ENCODE assay signal across 24 cellular contexts in genomic region chr3:191236635-191237034, GRCh38. TPM values are rescaled to one million over a fixed set of nuclear protein-coding genes. Genes with fewer than 3 reads are reported as not detected.
DNase-seq lines count a peak whose midpoint lies in the region; ATAC-seq, FAIRE-seq and TF ChIP-seq lines count a peak whose summit lies in the region.
"Had no signal": no experiment of that assay in that cellular context is flagged by ENCODE, and none has a peak within 500 bp of the region (broad histone marks: within the 10 kb centered on the region; RNA-seq: fewer than 3 reads in every experiment).

No MANE protein-coding gene starts in this region.

- H2BK120ac ChIP-seq in IMR-90 (ENCODE audit: low read depth, low read length) = peak overlapping the region; percentile 99

- CTCF ChIA-PET in AG04449 (lab: Yijun Ruan, JAX) = no interaction called here
- CTCF ChIA-PET in IMR-90 (lab: Yijun Ruan, JAX) = interaction anchor here (1.0 kb wide), 1 partner anchor 536 kb away, joined by 3 read pairs; no protein-coding TSS in a partner anchor
- CTCF ChIA-PET in GM12878 (lab: Yijun Ruan, JAX) = interaction anchor here (0.7 to 1.7 kb wide), 4 partner anchors 12 to 114 kb away, joined by 3 to 5 read pairs (median 3); no protein-coding TSS in a partner anchor
- CTCF ChIA-PET in CD4-positive, alpha-beta memory T cell (lab: Charles Lee; ENCODE audit: partially characterized antibody) = no interaction called here

- H3K23ac ChIP-seq in IMR-90 (ENCODE audit: low read depth, low read length) = peak overlapping the region; percentile 95

- H3K18ac ChIP-seq in IMR-90 (ENCODE audit: low read depth, low read length) = peak overlapping the region; percentile 100

- peak overlapping the region; percentile 84 for H2AK9ac ChIP-seq in IMR-90 (replicated peaks; ENCODE audit: low read depth, low read length, poor library complexity)

- RAD21 ChIA-PET in GM12878 (lab: Charles Lee; ENCODE audit: unreplicated experiment) = interaction anchor here (1.0 kb wide), 1 partner anchor 125 kb away, joined by 3 read pairs; no protein-coding TSS in a partner anchor

- H2AK5ac ChIP-seq in IMR-90 (ENCODE audit: low read depth, low read length) = peak overlapping the region; percentile 98

- H2BK5ac ChIP-seq in IMR-90 (ENCODE audit: low read depth, low read length, poor library complexity, severe bottlenecking) = peak overlapping the region; percentile 100

- H4K8ac ChIP-seq in IMR-90 (ENCODE audit: low read depth in 2 of 2, low read length in 2 of 2) = peak overlapping the region; percentile 64 to 99

- H2BK15ac ChIP-seq in IMR-90 (ENCODE audit: low read depth, low read length) = peak overlapping the region; percentile 95

- ATAC-seq in IMR-90 (ENCODE audit: low read depth) (peak; percentile 26), GM12878 (no peak), left colon (no peak), Right ventricle myocardium inferior (no peak)
- ATAC-seq: activated CD4-positive, CD25-positive, alpha-beta regulatory T cell treated with anti-CD3 and anti-CD28 coated beads, Interleukin-2, amount 50 U/mL, for 24 hours; T-helper 17 cell had no signal

- no TSS peak for BruUV-seq in IMR-90 (replicated peaks; lab: Mats Ljungman, UMichigan)
- BruUV-seq in GM12878 (replicated peaks; lab: Mats Ljungman, UMichigan) = no TSS peak

- peaks cover 8% of the 10 kb centered on the region for H3K9me1 ChIP-seq in IMR-90 (ENCODE audit: insufficient read depth, low read length)

- peaks cover 0 to 17% of the 10 kb centered on the region in 2 experiments; a peak in 1 of 4 replicates for H3K79me1 ChIP-seq in IMR-90 (ENCODE audit: low read depth in 1 of 2, low read length in 2 of 2)

- FAIRE-seq in GM12878 (lab: Jason Lieb, UNC) = no peak
- FAIRE-seq: keratinocyte had no signal

- H3K9ac ChIP-seq in IMR-90 (ENCODE audit: low read depth, low read length) = peak overlapping the region; percentile 67; the same call in 1 of the 2 replicates
- H3K9ac ChIP-seq in GM12878 (ENCODE audit: control insufficient read depth, insufficient read depth, low read length) = no peak overlapping the region

- TF ChIP-seq EP300 in GM12878 (IDR thresholded peaks at IDR 0.05; ENCODE audit: borderline replicate concordance in 1 of 2, control insufficient read depth in 1 of 2, low read depth in 2 of 2, low read length in 2 of 2) (no peak), esophagus muscularis mucosa (IDR thresholded peaks at IDR 0.05) (no peak)

- TF ChIP-seq CTCF in AG04449 (IDR thresholded peaks at IDR 0.05; ENCODE audit: insufficient read depth, low read length, missing control alignments) (no peak), IMR-90 (conservative IDR thresholded peaks at IDR 0.05; ENCODE audit: low read depth, low read length) (no peak), GM12878 (IDR thresholded peaks at IDR 0.05 in 2 of 3, conservative IDR thresholded peaks at IDR 0.05 in 1 of 3; ENCODE audit: control insufficient read depth in 2 of 3, extremely low read depth in 1 of 3, insufficient read depth in 1 of 3, low read depth in 3 of 3, low read length in 3 of 3) (no peak), esophagus muscularis mucosa (IDR thresholded peaks at IDR 0.05) (no peak)

- H3K14ac ChIP-seq in IMR-90 (replicated peaks; ENCODE audit: low read depth, low read length) = peak overlapping the region; percentile 98

- peak overlapping the region; percentile 91 for H3K56ac ChIP-seq in IMR-90 (ENCODE audit: extremely low read depth, insufficient read depth, low read length)

- TF ChIP-seq RAD21 in IMR-90 (IDR thresholded peaks at IDR 0.05; ENCODE audit: low read length) = no peak
- no peak for TF ChIP-seq RAD21 in GM12878 (IDR thresholded peaks at IDR 0.05; ENCODE audit: insufficient read depth, low read depth, low read length)

- peak overlapping the region; percentile 100 for H2BK20ac ChIP-seq in IMR-90 (ENCODE audit: low read depth, low read length)

- no peaks in the 10 kb centered on the region for H3K27me3 Mint-ChIP-seq in CD4-positive, alpha-beta memory T cell
- H3K27me3 Mint-ChIP-seq: stimulated activated naive CD8-positive, alpha-beta T cell treated with anti-CD3 and anti-CD28 coated beads, Interleukin-15, Interleukin-2, amounts not matched to agents 100 ng/mL and 50 ng/mL, for 24 hours; T-helper 17 cell had no signal

- H4K91ac ChIP-seq in IMR-90 (ENCODE audit: insufficient read depth, low read depth, low read length) = peak overlapping the region; percentile 98

- H3K9me3 ChIP-seq in IMR-90 (ENCODE audit: control insufficient read depth, insufficient read depth, low read length) (no peaks in the 10 kb centered on the region), GM12878 (replicated peaks; ENCODE audit: control insufficient read depth, insufficient read depth, low read length) (no peaks in the 10 kb centered on the region; the same call in 2 of the 3 replicates), esophagus muscularis mucosa (no peaks in the 10 kb centered on the region)
- no peaks in the 10 kb centered on the region for H3K9me3 ChIP-seq in CD4-positive, alpha-beta memory T cell (ENCODE audit: control insufficient read depth in 1 of 2, low read length in 2 of 2)

- no peak overlapping the region for H3K4me3 ChIP-seq in AG04449 (ENCODE audit: low read depth, low read length)
- H3K4me3 ChIP-seq in IMR-90 (ENCODE audit: insufficient read depth, low read depth, low read length) = no peak overlapping the region
- no peak overlapping the region for H3K4me3 ChIP-seq in GM12878
- H3K4me3 ChIP-seq in esophagus muscularis mucosa = no peak overlapping the region
- no peak overlapping the region for H3K4me3 ChIP-seq in CD4-positive, alpha-beta memory T cell (ENCODE audit: low read length in 2 of 2)

- H3K4me3 Mint-ChIP-seq in CD4-positive, alpha-beta memory T cell = no peak overlapping the region
- H3K4me3 Mint-ChIP-seq: CD4-positive, alpha-beta T cell; neural crest cell; stimulated activated naive CD8-positive, alpha-beta T cell treated with anti-CD3 and anti-CD28 coated beads, Interleukin-15, Interleukin-2, amounts not matched to agents 100 ng/mL and 50 ng/mL, for 24 hours; T-helper 17 cell had no signal

- no peaks in the 10 kb centered on the region for H4K20me1 ChIP-seq in IMR-90 (ENCODE audit: insufficient read depth, low read length)
- no peaks in the 10 kb centered on the region for H4K20me1 ChIP-seq in GM12878 (ENCODE audit: control insufficient read depth, insufficient read depth)

- no peaks in the 10 kb centered on the region for H3K79me2 ChIP-seq in GM12878 (ENCODE audit: control insufficient read depth, insufficient read depth, low read length)

- no peak overlapping the region for H3K27ac Mint-ChIP-seq in CD4-positive, alpha-beta memory T cell
- H3K27ac Mint-ChIP-seq: activated T-helper 2 cell treated with anti-CD3 and anti-CD28 coated beads, Interferon-gamma antibody, Interleukin-2, Interleukin-4, amounts not matched to agents 10 μg/mL and 5 μg/mL and 100 μg/mL, durations not matched to agents 14 hours and 24 hours and 36 hours; CD4-positive, alpha-beta T cell; stimulated activated naive CD8-positive, alpha-beta T cell treated with anti-CD3 and anti-CD28 coated beads, Interleukin-15, Interleukin-2, amounts not matched to agents 100 ng/mL and 50 ng/mL, for 24 hours; T-helper 17 cell had no signal

- H3K9me3 Mint-ChIP-seq in CD4-positive, alpha-beta memory T cell = no peaks in the 10 kb centered on the region
- H3K9me3 Mint-ChIP-seq: activated T-helper 2 cell treated with anti-CD3 and anti-CD28 coated beads, Interferon-gamma antibody, Interleukin-2, Interleukin-4, amounts not matched to agents 10 μg/mL and 5 μg/mL and 100 μg/mL, durations not matched to agents 14 hours and 24 hours and 36 hours; CD4-positive, alpha-beta T cell; neural crest cell; stimulated activated naive CD8-positive, alpha-beta T cell treated with anti-CD3 and anti-CD28 coated beads, Interleukin-15, Interleukin-2, amounts not matched to agents 100 ng/mL and 50 ng/mL, for 24 hours had no signal

- peak overlapping the region; percentile 100 for H3K4ac ChIP-seq in IMR-90 (ENCODE audit: low read depth, low read length)

- peak overlapping the region; percentile 99 for H4K5ac ChIP-seq in IMR-90 (ENCODE audit: low read depth, low read length)

- H3K36me3 Mint-ChIP-seq in CD4-positive, alpha-beta memory T cell = no peaks in the 10 kb centered on the region

- in situ Hi-C loops in IMR-90 (cut with MboI; ENCODE audit: low sequenced_read_pairs) = no loop called here
- in situ Hi-C loops in GM12878 (cut with MboI) = no loop called here

- H3K27me3 ChIP-seq in IMR-90 (ENCODE audit: control insufficient read depth, insufficient read depth, low read length) = no peaks in the 10 kb centered on the region
- no peaks in the 10 kb centered on the region for H3K27me3 ChIP-seq in GM12878 (replicated peaks in 1 of 2; ENCODE audit: control insufficient read depth in 2 of 2, insufficient read depth in 2 of 2, low read length in 1 of 2)
- H3K27me3 ChIP-seq in esophagus muscularis mucosa = no peaks in the 10 kb centered on the region
- H3K27me3 ChIP-seq in CD4-positive, alpha-beta memory T cell (ENCODE audit: insufficient read depth, low read length) = no peaks in the 10 kb centered on the region

- SMC1A ChIA-PET in GM12878 (lab: Charles Lee; ENCODE audit: uncharacterized antibody, unreplicated experiment) = interaction anchor here (0.9 to 4.1 kb wide), 7 partner anchors 8 to 121 kb away, joined by 3 to 15 read pairs (median 4); no protein-coding TSS in a partner anchor

- H3K4me2 ChIP-seq in IMR-90 (ENCODE audit: low read depth, low read length) = no peak overlapping the region
- no peak overlapping the region for H3K4me2 ChIP-seq in GM12878 (ENCODE audit: control insufficient read depth, insufficient read depth)

- DNase-seq in AG04449 (ENCODE audit: low read depth, low spot score) (peak; percentile 68), IMR-90 (peak; percentile 84), GM12878 (ENCODE audit: low read depth, low spot score) (no peak), hepatic stellate cell (ENCODE audit: low spot score) (peak; percentile 9), esophagus muscularis mucosa (ENCODE audit: extremely low spot score) (no peak), left colon (no peak), Right ventricle myocardium inferior (ENCODE audit: missing footprints) (no peak)
- DNase-seq in CD4-positive, alpha-beta memory T cell = no peak
- DNase-seq: 8988T; amygdala; CD4-positive, alpha-beta T cell; DMS79 treated with DMSO at 0.1 percent for 48 hours; head of caudate nucleus; NCI-H187 treated with DMSO at 0.1 percent for 48 hours; NCI-H345; NK-92 treated with Interleukin-12 subunit alpha and Interleukin-12 subunit beta, amount 100 ng/mL, for 24 hours; Right ventricle myocardium superior; T-helper 17 cell had no signal

- dilution Hi-C loops in IMR-90 (cut with HindIII; ENCODE audit: low sequenced_read_pairs, unreplicated experiment) = no loop called here

- H3K4me1 ChIP-seq in IMR-90 (ENCODE audit: control insufficient read depth, insufficient read depth, low read length) (peaks cover 25% of the 10 kb centered on the region), GM12878 (ENCODE audit: control insufficient read depth, insufficient read depth, low read length) (peaks cover 19% of the 10 kb centered on the region; the same call in 1 of the 2 replicates), esophagus muscularis mucosa (peaks cover 0 to 14% (median 0%) of the 10 kb centered on the region in 4 donors)
- no peaks in the 10 kb centered on the region for H3K4me1 ChIP-seq in CD4-positive, alpha-beta memory T cell (ENCODE audit: insufficient read depth, low read length)

- H3K36me3 ChIP-seq in IMR-90 (ENCODE audit: control insufficient read depth, insufficient read depth, low read length) (no peaks in the 10 kb centered on the region), GM12878 (ENCODE audit: control insufficient read depth in 2 of 2, insufficient read depth in 2 of 2, low read length in 1 of 2) (no peaks in the 10 kb centered on the region), esophagus muscularis mucosa (no peaks in the 10 kb centered on the region)
- no peaks in the 10 kb centered on the region for H3K36me3 ChIP-seq in CD4-positive, alpha-beta memory T cell (ENCODE audit: insufficient read depth, low read length)

- H2AFZ ChIP-seq in IMR-90 (replicated peaks; ENCODE audit: low read length, poor library complexity) (no peak overlapping the region), GM12878 (ENCODE audit: control insufficient read depth, low read depth, low read length) (no peak overlapping the region)

- POLR2A ChIA-PET in AG04449 (lab: Yijun Ruan, JAX) = no interaction called here
- POLR2A ChIA-PET in IMR-90 (lab: Charles Lee; ENCODE audit: unreplicated experiment) = no interaction called here
- POLR2A ChIA-PET in GM12878 (lab: Charles Lee) = no interaction called here
- POLR2A ChIA-PET in CD4-positive, alpha-beta memory T cell (lab: Charles Lee; ENCODE audit: partially characterized antibody) = no interaction called here

- H3K27ac ChIP-seq in IMR-90 (ENCODE audit: insufficient read depth, low read length) (peak overlapping the region; percentile 96), GM12878 (ENCODE audit: control insufficient read depth, insufficient read depth) (no peak overlapping the region), esophagus muscularis mucosa (replicated peaks in 1 of 4) (no peak overlapping the region)
- H3K27ac ChIP-seq in CD4-positive, alpha-beta memory T cell (ENCODE audit: low read depth, low read length) = no peak overlapping the region

- intact Hi-C loops in IMR-90 (cut with micrococcal nuclease) = loop anchor here (1.0 to 5.0 kb wide), 5 partner anchors 95 to 354 kb away; no protein-coding TSS in a partner anchor
- intact Hi-C loops in GM12878 (cut with micrococcal nuclease; ENCODE audit: unreplicated experiment) = loop anchor here (5.0 kb wide), 1 partner anchor 141 kb away; no protein-coding TSS in a partner anchor
- intact Hi-C loops in esophagus muscularis mucosa (cut with DNase I) = no loop called here
- intact Hi-C loops in left colon (cut with DNase I, micrococcal nuclease) = no loop called here
- intact Hi-C loops in Right ventricle myocardium inferior (cut with DNase I) = no loop called here
- intact Hi-C loops in CD4-positive, alpha-beta memory T cell (cut with micrococcal nuclease) = no loop called here

- no CpG with 5 or more reads among the region's 3 CpGs for WGBS in IMR-90 (ENCODE audit: extremely low coverage in 2 of 2, insufficient read length in 1 of 2), 2 experiments
- WGBS in GM12878 (ENCODE audit: insufficient coverage, insufficient replicate concordance, low lambda C conversion rate, missing lambda C conversion rate) = 67% methylated on average over 3 of the region's 3 CpGs
- WGBS in esophagus muscularis mucosa = 68% methylated on average over 3 of the region's 3 CpGs

- peaks cover 0 to 5% (median 0%) of the 10 kb centered on the region in 4 donors for H3K4me1 Mint-ChIP-seq in CD4-positive, alpha-beta memory T cell
- H3K4me1 Mint-ChIP-seq: T-helper 17 cell had no signal

- TF ChIP-seq POLR2A in IMR-90 (IDR thresholded peaks at IDR 0.05; ENCODE audit: low read depth, low read length) (no peak), GM12878 (IDR thresholded peaks at IDR 0.05; ENCODE audit: low read depth, low read length) (no peak), esophagus muscularis mucosa (IDR thresholded peaks at IDR 0.05; ENCODE audit: low read depth) (no peak)

RNA-seq across cellular contexts. Expression of gene OSTN, which starts 37.6 kb away (rescaled TPM):
- total RNA-seq in IMR-90 (2012; rRNA removed) = 0.28 TPM in 1 of 2 replicates, not detected in the other
- not detected in 2 replicates for polyA plus RNA-seq in IMR-90 (2012; rRNA removed)
- not detected in 2 replicates for polyA plus RNA-seq in IMR-90 (2012; cell fraction: cytosol; rRNA removed)
- polyA plus RNA-seq in IMR-90 (2012; cell fraction: nucleus; rRNA removed; ENCODE audit: low replicate concordance) = 1.0 TPM in 1 of 2 replicates, not detected in the other
- not detected in 2 replicates for total RNA-seq in GM12878 (2013; cell fraction: nucleolus; rRNA removed)
- 0.06 TPM in 1 of 2 replicates, not detected in the other for total RNA-seq in GM12878 (2014; rRNA removed)
- 0.04 and 0.14 TPM in 2 replicates for total RNA-seq in GM12878 (2014; rRNA removed; fragmentation: Illumina TruSeq; extraction: Trizol)
- not detected in 2 replicates for total RNA-seq in GM12878 (2021)
- polyA plus RNA-seq in GM12878 (2011; ENCODE audit: low read depth) = not detected
- 0.04 TPM in 1 of 2 replicates, not detected in the other for polyA plus RNA-seq in GM12878 (2011; rRNA removed)
- polyA plus RNA-seq in GM12878 (2011; cell fraction: cytosol; rRNA removed) = not detected in 2 replicates
- not detected in 2 replicates for polyA plus RNA-seq in GM12878 (2011; cell fraction: nucleus; rRNA removed)
- polyA plus RNA-seq in GM12878 (2012) = not detected in 2 replicates
- 0.16 TPM in 1 of 2 replicates, not detected in the other for polyA plus RNA-seq in GM12878 (2014; fragmentation: Illumina TruSeq; extraction: Trizol)
- under 1 TPM in 1 of 2 experiments, not detected in 1; 0.27 TPM for polyA plus RNA-seq in GM12878 (2014; fragmentation: Nextera tagmentation; extraction: Ambion mirVana)
- 0.03 TPM in 1 of 2 replicates, not detected in the other for polyA plus RNA-seq in GM12878 (2014; rRNA removed)
- polyA plus RNA-seq in GM12878 (2016; fragmentation: Nextera tagmentation; extraction: Ambion mirVana) = under 1 TPM in 1 of 2 experiments, not detected in 1; 0.06 TPM
- 0.10 TPM in 1 of 2 replicates, not detected in the other for polyA minus RNA-seq in GM12878 (2011; rRNA and poly(A)+ RNA removed)
- not detected in 2 replicates for polyA minus RNA-seq in GM12878 (2011; cell fraction: cytosol; rRNA and poly(A)+ RNA removed)
- polyA minus RNA-seq in GM12878 (2011; cell fraction: nucleus; rRNA and poly(A)+ RNA removed) = 0.38 and 0.48 TPM in 2 replicates
- not detected for total RNA-seq in esophagus muscularis mucosa
- total RNA-seq in left colon = not detected
- 0.11 TPM for total RNA-seq in Right ventricle myocardium inferior
- not detected for total RNA-seq in CD4-positive, alpha-beta memory T cell
- not detected for polyA plus RNA-seq in CD4-positive, alpha-beta memory T cell
- total RNA-seq: activated T-helper 2 cell treated with anti-CD3 and anti-CD28 coated beads, Interferon-gamma antibody, Interleukin-2, Interleukin-4, amounts not matched to agents 10 μg/mL and 5 μg/mL and 100 μg/mL, durations not matched to agents 14 hours and 24 hours and 36 hours; CD4-positive, alpha-beta T cell; Right ventricle myocardium superior; T-helper 17 cell; ureter had no signal
- polyA plus RNA-seq: keratinocyte had no signal

Comparison
In these comparisons a context has a peak if more than half of its experiments do, and no peak if none do; other contexts are left out.
1. DNase-seq: peak in AG04449 (single experiment), IMR-90 (single experiment) and hepatic stellate cell (single experiment); none in GM12878 (single experiment), esophagus muscularis mucosa (single experiment), left colon (0 of 2), Right ventricle myocardium inferior (single experiment) and CD4-positive, alpha-beta memory T cell (0 of 5).
2. CTCF ChIA-PET loops: an anchor here in IMR-90 (1.0 kb wide) and GM12878 (0.7 to 1.7 kb wide); none called in AG04449 and CD4-positive, alpha-beta memory T cell.
3. intact Hi-C loops: an anchor here in IMR-90 (1.0 to 5.0 kb wide) and GM12878 (5.0 kb wide); none called in esophagus muscularis mucosa, left colon, Right ventricle myocardium inferior and CD4-positive, alpha-beta memory T cell.